ENCODE assay signal across 22 cellular contexts in the genomic region with DNA sequence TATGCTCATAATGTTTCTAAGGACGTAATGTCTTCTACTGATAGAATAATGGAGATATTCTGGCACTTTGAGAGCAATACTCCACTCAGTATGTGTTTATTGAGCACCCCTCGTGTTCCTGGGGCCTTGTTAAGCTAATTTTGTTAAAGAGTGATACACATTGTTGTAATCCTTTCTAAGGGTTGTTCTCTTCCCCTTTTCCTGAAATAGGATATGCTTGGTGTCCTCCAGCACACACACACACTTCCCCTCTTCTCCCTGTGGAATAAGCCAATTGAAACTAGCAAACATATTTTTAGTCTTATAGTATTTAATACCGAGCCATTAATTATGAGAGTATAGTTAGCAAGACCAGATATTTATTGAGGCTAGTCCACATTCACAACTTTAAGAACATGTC.
DNase-seq lines count a peak whose midpoint lies in the region; ATAC-seq and TF ChIP-seq lines count a peak whose summit lies in the region.
"Had no signal": no experiment of that assay in that cellular context is flagged by ENCODE, and none has a peak within 500 bp of the region (broad histone marks: within the 10 kb centered on the region; RNA-seq: fewer than 3 reads in every experiment).

No MANE protein-coding gene starts in this region.

- ATAC-seq in SK-N-SH treated with all-trans-retinoic acid at 6 μM for 48 hours (no peak), upper lobe of right lung (peak; percentile 40)
- no peak for ATAC-seq in stimulated activated naive CD8-positive, alpha-beta T cell treated with anti-CD3 and anti-CD28 coated beads, Interleukin-15, Interleukin-2, amounts not matched to agents 100 U/mL and 50 U/mL, for 24 hours
- ATAC-seq: activated CD4-positive, alpha-beta T cell treated with anti-CD3 and anti-CD28 coated beads for 36 hours; activated CD8-positive, alpha-beta memory T cell treated with anti-CD3 and anti-CD28 coated beads, Interleukin-2, amount 10 ng/mL, durations not matched to agents 7 days and 5 days; K562 had no signal

- CTCF ChIA-PET in SK-N-SH (lab: Yijun Ruan, JAX) (interaction anchor here (1.3 kb wide), 1 partner anchor 13 kb away, joined by 3 read pairs; no protein-coding TSS in a partner anchor), mammary epithelial cell (lab: Charles Lee; ENCODE audit: low non-redundant PET) (no interaction called here)

- H3K4me2 ChIP-seq in SK-N-SH (no peak overlapping the region), mammary epithelial cell (ENCODE audit: insufficient read depth, low read depth, low read length) (no peak overlapping the region)

- DNase-seq in SK-N-SH = no peak
- DNase-seq in mammary epithelial cell = no peak
- no peak for DNase-seq in nephron progenitor cell
- no peak for DNase-seq in upper lobe of right lung
- no peak for DNase-seq in AG20443 (ENCODE audit: low spot score)
- DNase-seq in stimulated activated naive CD8-positive, alpha-beta T cell treated with anti-CD3 and anti-CD28 coated beads, Interleukin-15, Interleukin-2, amounts not matched to agents 100 U/mL and 50 U/mL, for 24 hours = no peak
- DNase-seq in amygdala (lab: John Stamatoyannopoulos, UW) = no peak
- DNase-seq: activated CD4-positive, alpha-beta T cell treated with anti-CD3 and anti-CD28 coated beads for 36 hours; activated CD8-positive, alpha-beta memory T cell treated with anti-CD3 and anti-CD28 coated beads, Interleukin-2, amount 10 ng/mL, durations not matched to agents 7 days and 5 days; activated naive CD4-positive, alpha-beta T cell treated with anti-CD3 and anti-CD28 coated beads, Interleukin-2, amount 50 U/mL, for 16 hours; COR-L47; DMS79 treated with DMSO at 0.1 percent for 48 hours; effector CD8-positive, alpha-beta T cell; NCI-H187 treated with DMSO at 0.1 percent for 48 hours; NCI-H345; pancreas; right cardiac atrium; SHP77 treated with DMSO at 0.1 percent for 48 hours; T-helper 1 cell had no signal

- H3F3A ChIP-seq in SK-N-SH (replicated peaks; ENCODE audit: insufficient read depth) = peaks cover 66% of the 10 kb centered on the region

- no peak overlapping the region for H3K4me3 Mint-ChIP-seq in nephron progenitor cell
- H3K4me3 Mint-ChIP-seq: activated CD4-positive, alpha-beta T cell treated with anti-CD3 and anti-CD28 coated beads for 36 hours; activated CD8-positive, alpha-beta memory T cell treated with anti-CD3 and anti-CD28 coated beads, Interleukin-2, amount 10 ng/mL, durations not matched to agents 7 days and 5 days had no signal

- TF ChIP-seq EP300 in SK-N-SH (IDR thresholded peaks at IDR 0.05; ENCODE audit: borderline replicate concordance in 1 of 2, low read depth in 1 of 2, low read length in 1 of 2) = no peak

- H3K9ac ChIP-seq in SK-N-SH (0 out of 2 replicates have a peak overlapping the region, but pooled peaks have one; percentile 23), mammary epithelial cell (ENCODE audit: insufficient read depth, low read length) (no peak overlapping the region)

- TF ChIP-seq CTCF in SK-N-SH (IDR thresholded peaks at IDR 0.05) (no peak), mammary epithelial cell (conservative IDR thresholded peaks at IDR 0.05 in 1 of 2, IDR thresholded peaks at IDR 0.05 in 1 of 2; ENCODE audit: extremely low read depth in 1 of 2, insufficient read depth in 1 of 2, low read depth in 1 of 2, low read length in 2 of 2) (no peak), nephron progenitor cell (IDR thresholded peaks at IDR 0.05) (no peak), upper lobe of right lung (IDR thresholded peaks at IDR 0.05) (no peak)

- in situ Hi-C loops in mammary epithelial cell (cut with MboI; ENCODE audit: low sequenced_read_pairs in 2 of 2) = no loop called here

- POLR2A ChIA-PET in SK-N-SH (lab: Yijun Ruan, JAX) = no interaction called here

- H3K36me3 ChIP-seq in SK-N-SH (replicated peaks in 1 of 2; ENCODE audit: control insufficient read depth in 1 of 2, insufficient read depth in 2 of 2, low read length in 1 of 2) (peaks cover 60 to 85% of the 10 kb centered on the region in 2 experiments), mammary epithelial cell (ENCODE audit: insufficient read depth, low read length) (peaks cover 12% of the 10 kb centered on the region), upper lobe of right lung (peaks cover 15% of the 10 kb centered on the region)
- H3K36me3 ChIP-seq: pancreas had no signal

- no peak for TF ChIP-seq RAD21 in SK-N-SH (IDR thresholded peaks at IDR 0.05; ENCODE audit: low read length)

- H3K4me1 Mint-ChIP-seq in nephron progenitor cell = peaks cover 6% of the 10 kb centered on the region
- H3K4me1 Mint-ChIP-seq: activated CD4-positive, alpha-beta T cell treated with anti-CD3 and anti-CD28 coated beads for 36 hours; activated CD8-positive, alpha-beta memory T cell treated with anti-CD3 and anti-CD28 coated beads, Interleukin-2, amount 10 ng/mL, durations not matched to agents 7 days and 5 days had no signal

- peaks cover 0 to 20% of the 10 kb centered on the region in 2 experiments; a peak in 2 of 4 replicates for H3K4me1 ChIP-seq in SK-N-SH (ENCODE audit: control insufficient read depth in 1 of 2, insufficient read depth in 2 of 2, low read depth in 1 of 2, low read length in 1 of 2)
- H3K4me1 ChIP-seq in mammary epithelial cell (ENCODE audit: insufficient read depth, low read length) = peaks cover 18% of the 10 kb centered on the region
- no peaks in the 10 kb centered on the region for H3K4me1 ChIP-seq in upper lobe of right lung
- H3K4me1 ChIP-seq: pancreas had no signal

- no peaks in the 10 kb centered on the region for H3K27me3 Mint-ChIP-seq in nephron progenitor cell (ENCODE audit: low read depth, poor library complexity)
- H3K27me3 Mint-ChIP-seq: activated CD4-positive, alpha-beta T cell treated with anti-CD3 and anti-CD28 coated beads for 36 hours; activated CD8-positive, alpha-beta memory T cell treated with anti-CD3 and anti-CD28 coated beads, Interleukin-2, amount 10 ng/mL, durations not matched to agents 7 days and 5 days had no signal

- peak overlapping the region; percentile 77 for H3K27ac Mint-ChIP-seq in nephron progenitor cell
- H3K27ac Mint-ChIP-seq: activated CD4-positive, alpha-beta T cell treated with anti-CD3 and anti-CD28 coated beads for 36 hours; activated CD8-positive, alpha-beta memory T cell treated with anti-CD3 and anti-CD28 coated beads, Interleukin-2, amount 10 ng/mL, durations not matched to agents 7 days and 5 days had no signal

- H3K36me3 Mint-ChIP-seq in nephron progenitor cell (ENCODE audit: low read depth) = peaks cover 89% of the 10 kb centered on the region

- BruUV-seq in mammary epithelial cell (replicated peaks; lab: Mats Ljungman, UMichigan) = no TSS peak

- H3K27ac ChIP-seq in SK-N-SH (ENCODE audit: low read depth in 2 of 2, low read length in 1 of 2) = peak overlapping the region in 1 of 2 experiments; percentile 95; a peak in 2 of 4 replicates
- H3K27ac ChIP-seq in mammary epithelial cell (ENCODE audit: insufficient read depth, low read depth, low read length) = peak overlapping the region; percentile 54
- peak overlapping the region; percentile 39 for H3K27ac ChIP-seq in upper lobe of right lung
- H3K27ac ChIP-seq: 22Rv1, pancreas had no signal

- H3K9me3 ChIP-seq in SK-N-SH = no peaks in the 10 kb centered on the region
- H3K9me3 ChIP-seq in mammary epithelial cell (replicated peaks; ENCODE audit: insufficient read depth, low read length) = peaks cover 13% of the 10 kb centered on the region
- no peaks in the 10 kb centered on the region for H3K9me3 ChIP-seq in upper lobe of right lung
- H3K9me3 ChIP-seq: pancreas had no signal

- peaks cover 98% of the 10 kb centered on the region for H3K79me2 ChIP-seq in SK-N-SH (ENCODE audit: insufficient read depth)
- peaks cover 36% of the 10 kb centered on the region for H3K79me2 ChIP-seq in mammary epithelial cell (ENCODE audit: insufficient read depth, low read length)

- H2AFZ ChIP-seq in SK-N-SH (ENCODE audit: low read depth) (no peak overlapping the region), mammary epithelial cell (ENCODE audit: low read depth, low read length) (no peak overlapping the region)

- dilution Hi-C loops in mammary epithelial cell (cut with HindIII; ENCODE audit: low sequenced_read_pairs) = no loop called here

- 61% methylated on average over 3 of the region's 3 CpGs for WGBS in SK-N-SH (ENCODE audit: low lambda C conversion rate)
- 100% methylated on average over 3 of the region's 3 CpGs for WGBS in mammary epithelial cell (ENCODE audit: low coverage, missing lambda C conversion rate)

- H4K20me1 ChIP-seq in SK-N-SH (ENCODE audit: insufficient read depth) = no peaks in the 10 kb centered on the region
- H4K20me1 ChIP-seq in mammary epithelial cell (ENCODE audit: insufficient read depth, low read length) = no peaks in the 10 kb centered on the region

- peaks cover 19% of the 10 kb centered on the region for H3K9me3 Mint-ChIP-seq in nephron progenitor cell

- intact Hi-C loops in mammary epithelial cell (cut with micrococcal nuclease) (no loop called here), upper lobe of right lung (cut with DNase I) (no loop called here)

- no peaks in the 10 kb centered on the region for H3K27me3 ChIP-seq in SK-N-SH (ENCODE audit: insufficient read depth)
- H3K27me3 ChIP-seq in mammary epithelial cell (ENCODE audit: insufficient read depth, low read length) = no peaks in the 10 kb centered on the region
- H3K27me3 ChIP-seq in upper lobe of right lung = no peaks in the 10 kb centered on the region
- H3K27me3 ChIP-seq: pancreas had no signal

- no peaks in the 10 kb centered on the region for H3K9me2 ChIP-seq in SK-N-SH

- H3K4me3 ChIP-seq in SK-N-SH (ENCODE audit: low read depth in 2 of 2, low read length in 1 of 2) = no peak overlapping the region
- H3K4me3 ChIP-seq in mammary epithelial cell (replicated peaks in 1 of 3; ENCODE audit: insufficient read depth in 1 of 3, low read depth in 2 of 3, low read length in 3 of 3) = no peak overlapping the region
- no peak overlapping the region for H3K4me3 ChIP-seq in upper lobe of right lung
- H3K4me3 ChIP-seq: K562, pancreas had no signal

TF ChIP-seq in SK-N-SH, 30 proteins besides CTCF, POLR2A, EP300 and RAD21 (continues in another document):
- TF ChIP-seq GABPA (IDR thresholded peaks at IDR 0.05; ENCODE audit: low read depth) (no peak), NFIC (IDR thresholded peaks at IDR 0.05; ENCODE audit: borderline replicate concordance) (no peak)

TF ChIP-seq in SK-N-SH treated with all-trans-retinoic acid at 6 μM for 48 hours, 23 proteins besides CTCF, POLR2A, EP300 and RAD21:
- TF ChIP-seq OSR1 (CRISPR knock-in tag; IDR thresholded peaks at IDR 0.05) (no peak), ZNF70 (CRISPR knock-in tag; IDR thresholded peaks at IDR 0.05) (no peak), ZFP30 (CRISPR knock-in tag; IDR thresholded peaks at IDR 0.05) (no peak)
